ENCODE assay signal across 26 cellular contexts in genomic region chrX:152656087-152656486, GRCh38. TPM values are rescaled to one million over a fixed set of nuclear protein-coding genes. Genes with fewer than 3 reads are reported as not detected.
DNase-seq lines count a peak whose midpoint lies in the region; ATAC-seq and TF ChIP-seq lines count a peak whose summit lies in the region.
"Had no signal": no experiment of that assay in that cellular context is flagged by ENCODE, and none has a peak within 500 bp of the region (broad histone marks: within the 10 kb centered on the region; RNA-seq: fewer than 3 reads in every experiment).

No MANE protein-coding gene starts in this region.

- no peaks in the 10 kb centered on the region for H3K27me3 ChIP-seq in vagina
- H3K27me3 ChIP-seq: BE2C had no signal

- no peaks in the 10 kb centered on the region for H3K36me3 ChIP-seq in vagina
- H3K36me3 ChIP-seq: BE2C, BLaER1 had no signal

- no peak for TF ChIP-seq POLR2A in vagina (IDR thresholded peaks at IDR 0.05)

- no peak overlapping the region for H3K4me3 ChIP-seq in coronary artery
- no peak overlapping the region for H3K4me3 ChIP-seq in vagina
- H3K4me3 ChIP-seq in foreskin fibroblast (ENCODE audit: low read depth in 1 of 2, low read length in 2 of 2): no peak overlapping the region
- H3K4me3 ChIP-seq: BLaER1, GM12878 had no signal

- ATAC-seq in HG02571 (IDR thresholded peaks at IDR 0.05; ENCODE audit: unreplicated experiment): no peak
- ATAC-seq: GM12878 had no signal

- DNase-seq in coronary artery (ENCODE audit: low spot score): peak; percentile 31
- peak; percentile 21 for DNase-seq in islet precursor cell
- peak; percentile 64 to 91 for DNase-seq in vagina (ENCODE audit: extremely low spot score in 2 of 2)
- no peak for DNase-seq in foreskin fibroblast
- DNase-seq in NCI-H2081 treated with DMSO at 0.1 percent for 48 hours (lab: John Stamatoyannopoulos, UW): no peak
- DNase-seq: 8988T; ACHN; BE2C; C1 segment of cervical spinal cord; CD4-positive, alpha-beta memory T cell; CD4-positive, CD25-positive, alpha-beta regulatory T cell; CD8-positive, alpha-beta memory T cell; COR-L47; DMS 273 treated with DMSO at 0.1 percent for 48 hours; DMS153; DMS53; DMS79; DND-41; EL; GDM1 had no signal

- H3K9me3 ChIP-seq in vagina: no peaks in the 10 kb centered on the region
- H3K9me3 ChIP-seq: BE2C, BLaER1 had no signal

- no peaks in the 10 kb centered on the region for H3K4me1 ChIP-seq in vagina
- H3K4me1 ChIP-seq: BE2C, BLaER1 had no signal

- intact Hi-C loops in vagina (cut with DNase I): no loop called here

- no peak overlapping the region for H3K27ac ChIP-seq in coronary artery
- H3K27ac ChIP-seq in vagina: no peak overlapping the region
- H3K27ac ChIP-seq: BLaER1 had no signal

- TF ChIP-seq CTCF in coronary artery (IDR thresholded peaks at IDR 0.05) (no peak), vagina (IDR thresholded peaks at IDR 0.05) (no peak), foreskin fibroblast (IDR thresholded peaks at IDR 0.05; ENCODE audit: low read depth, low read length) (no peak)

RNA-seq across cellular contexts. Expression of gene GABRQ, which starts 18.4 kb away (rescaled TPM):
- total RNA-seq in vagina: 1.2 TPM
- total RNA-seq: A673; CD4-positive, alpha-beta memory T cell; CD4-positive, CD25-positive, alpha-beta regulatory T cell; CD8-positive, alpha-beta memory T cell; G401; GM12878 had no signal

RNA-seq across cellular contexts. Expression of gene MAGEA3, which starts 42.5 kb away (rescaled TPM):
- not detected for total RNA-seq in vagina
- total RNA-seq: A673; CD4-positive, alpha-beta memory T cell; CD4-positive, CD25-positive, alpha-beta regulatory T cell; CD8-positive, alpha-beta memory T cell; G401; GM12878 had no signal

RNA-seq across cellular contexts. Expression of gene CSAG2, which starts 53.0 kb away (rescaled TPM):
- total RNA-seq in vagina: not detected
- total RNA-seq: A673; CD4-positive, alpha-beta memory T cell; CD4-positive, CD25-positive, alpha-beta regulatory T cell; CD8-positive, alpha-beta memory T cell; Daoy; G401 had no signal

RNA-seq across cellular contexts. Expression of gene MAGEA2B, which starts 58.3 kb away (rescaled TPM):
- total RNA-seq in vagina: not detected
- total RNA-seq: A673; CD4-positive, alpha-beta memory T cell; CD4-positive, CD25-positive, alpha-beta regulatory T cell; CD8-positive, alpha-beta memory T cell; G401; GM12878 had no signal

Comparison
In these comparisons a context has a peak if more than half of its experiments do, and no peak if none do; other contexts are left out.
1. DNase-seq: peak in coronary artery (single experiment), islet precursor cell (single experiment) and vagina (2 of 2); none in foreskin fibroblast (0 of 2) and NCI-H2081 treated with DMSO at 0.1 percent for 48 hours (single experiment).